Comparison of ENCODE assay signal across 23 cellular contexts in the genomic region with DNA sequence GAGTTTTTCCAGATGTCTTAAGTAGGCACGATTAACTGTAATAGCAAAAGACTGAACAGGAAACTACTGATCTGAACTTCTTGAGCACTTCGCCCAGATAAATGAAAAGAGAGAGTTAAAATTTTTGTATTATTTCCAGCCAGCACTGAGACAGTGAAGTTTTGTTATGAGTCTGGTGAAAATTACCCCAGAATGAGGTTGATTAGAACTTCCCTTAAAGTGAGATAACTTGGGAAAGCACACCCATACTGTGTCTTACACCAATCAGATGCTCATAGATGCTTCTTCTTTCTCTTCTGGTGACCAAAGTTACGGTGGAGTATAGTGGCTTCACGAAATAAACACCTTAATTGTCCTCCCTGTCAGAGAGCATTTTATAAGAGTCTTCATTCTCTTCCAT.
DNase-seq lines count a peak whose midpoint lies in the region; ATAC-seq and TF ChIP-seq lines count a peak whose summit lies in the region.
"Had no signal": no experiment of that assay in that cellular context is flagged by ENCODE, and none has a peak within 500 bp of the region (broad histone marks: within the 10 kb centered on the region; RNA-seq: fewer than 3 reads in every experiment).

No MANE protein-coding gene starts in this region.

- H3K27ac ChIP-seq in smooth muscle cell (ENCODE audit: low read depth), result peak overlapping the region; percentile 4
- H3K27ac ChIP-seq: C4-2B, RWPE1 had no signal

- no peak overlapping the region for H3K27ac Mint-ChIP-seq in activated T-cell treated with anti-CD3 and anti-CD28 coated beads, Interleukin-2, amount 50 U/mL, for 24 hours
- H3K27ac Mint-ChIP-seq: B cell; CD8-positive, alpha-beta T cell; GM23338 had no signal

- TF ChIP-seq CTCF in smooth muscle cell (IDR thresholded peaks at IDR 0.05; ENCODE audit: borderline replicate concordance, insufficient read depth, poor library complexity, severe bottlenecking), result no peak

- peaks cover 26% of the 10 kb centered on the region for H3K36me3 Mint-ChIP-seq in activated T-cell treated with anti-CD3 and anti-CD28 coated beads, Interleukin-2, amount 50 U/mL, for 24 hours (ENCODE audit: low read depth)

- peak overlapping the region; percentile 41 for H3K4me2 ChIP-seq in smooth muscle cell
- H3K4me2 ChIP-seq: GM23338 had no signal

- no peaks in the 10 kb centered on the region for H3K27me3 ChIP-seq in smooth muscle cell (ENCODE audit: low read depth)

- no peaks in the 10 kb centered on the region for H3K9me3 ChIP-seq in smooth muscle cell (replicated peaks; ENCODE audit: low read depth)

- no peaks in the 10 kb centered on the region for H4K20me1 ChIP-seq in smooth muscle cell (ENCODE audit: low read depth)

- no peaks in the 10 kb centered on the region for H3K9me3 Mint-ChIP-seq in activated T-cell treated with anti-CD3 and anti-CD28 coated beads, Interleukin-2, amount 50 U/mL, for 24 hours
- H3K9me3 Mint-ChIP-seq: CD8-positive, alpha-beta T cell; GM23338 had no signal

- ATAC-seq in GM18868 (IDR thresholded peaks at IDR 0.05; ENCODE audit: unreplicated experiment) (peak; percentile 80), HG02610 (IDR thresholded peaks at IDR 0.05; ENCODE audit: unreplicated experiment) (peak; percentile 70), HG03432 (IDR thresholded peaks at IDR 0.05; ENCODE audit: unreplicated experiment) (peak; percentile 50)
- ATAC-seq: CD8-positive, alpha-beta T cell; GM23338; Panc1 had no signal

- no peaks in the 10 kb centered on the region for H3F3A ChIP-seq in smooth muscle cell (ENCODE audit: low read depth)

- H3K4me3 Mint-ChIP-seq in activated T-cell treated with anti-CD3 and anti-CD28 coated beads, Interleukin-2, amount 50 U/mL, for 24 hours, result no peak overlapping the region
- H3K4me3 Mint-ChIP-seq: B cell; CD8-positive, alpha-beta T cell; GM23338 had no signal

- no peaks in the 10 kb centered on the region for H3K4me1 Mint-ChIP-seq in activated T-cell treated with anti-CD3 and anti-CD28 coated beads, Interleukin-2, amount 50 U/mL, for 24 hours (ENCODE audit: low read depth)
- H3K4me1 Mint-ChIP-seq: B cell, GM23338 had no signal

- no peak overlapping the region for H3K4me3 ChIP-seq in smooth muscle cell
- H3K4me3 ChIP-seq: GM23338 had no signal

- H3K4me1 ChIP-seq in smooth muscle cell (ENCODE audit: low read depth), result no peaks in the 10 kb centered on the region
- H3K4me1 ChIP-seq: Caco-2 had no signal

- no peak overlapping the region for H3K9ac ChIP-seq in smooth muscle cell (ENCODE audit: low read depth)

- no peaks in the 10 kb centered on the region for H3K36me3 ChIP-seq in smooth muscle cell (ENCODE audit: low read depth)

- H3K79me2 ChIP-seq in smooth muscle cell (ENCODE audit: low read depth), result no peaks in the 10 kb centered on the region

- H2AFZ ChIP-seq in smooth muscle cell (ENCODE audit: low read depth), result no peak overlapping the region
- H2AFZ ChIP-seq: GM23338 had no signal

- 69% methylated on average over 4 of the region's 4 CpGs for WGBS in smooth muscle cell (ENCODE audit: low lambda C conversion rate)

- no peak for DNase-seq in smooth muscle cell (lab: John Stamatoyannopoulos, UW; ENCODE audit: unreplicated experiment)
- no peak for DNase-seq in NCI-H1930 (lab: John Stamatoyannopoulos, UW)
- no peak for DNase-seq in nucleus accumbens (lab: John Stamatoyannopoulos, UW)
- no peak for DNase-seq in activated T-cell treated with anti-CD3 and anti-CD28 coated beads, Interleukin-2, amount 50 U/mL, for 24 hours
- DNase-seq: Caco-2; CD8-positive, alpha-beta T cell; HCEC 1CT; KBM-7; MV-4-11; NCI-H1105 treated with DMSO at 0.1 percent for 48 hours; NCI-H146; NCI-H2029; NCI-H446 treated with DMSO at 0.1 percent for 48 hours; NCI-H526 treated with DMSO at 0.1 percent for 48 hours; SHP77 had no signal

- H3K27me3 Mint-ChIP-seq in activated T-cell treated with anti-CD3 and anti-CD28 coated beads, Interleukin-2, amount 50 U/mL, for 24 hours, result no peaks in the 10 kb centered on the region
- H3K27me3 Mint-ChIP-seq: B cell had no signal
